8 cellular contexts compared by ENCODE assay signal in genomic region chr19:3125900-3126524, GRCh38. TPM values are rescaled to one million over a fixed set of nuclear protein-coding genes. Genes with fewer than 3 reads are reported as not detected.
A peak's percentile ranks its signal among the peaks of the same experiment; 100 is the strongest.
DNase-seq lines count a peak whose midpoint lies in the region; ATAC-seq and TF ChIP-seq lines count a peak whose summit lies in the region.

No MANE protein-coding gene starts in this region.

- TF ChIP-seq CTCF in AG04449 (IDR thresholded peaks at IDR 0.05; ENCODE audit: insufficient read depth, low read length, missing control alignments) (peak; percentile 62), heart right ventricle (IDR thresholded peaks at IDR 0.05) (peak; percentile 46 to 81 (median 74))

- CTCF ChIA-PET in AG04449 (lab: Yijun Ruan, JAX): interaction anchor here (1.0 to 9.6 kb wide), 13 partner anchors 9 to 175 kb away, joined by 3 to 282 read pairs (median 7); no protein-coding TSS in a partner anchor

- no peak for DNase-seq in AG04449 (ENCODE audit: low read depth, low spot score)
- peak; percentile 20 for DNase-seq in H4 (ENCODE audit: low spot score)
- peak; percentile 73 to 79 for DNase-seq in SHP77 (lab: John Stamatoyannopoulos, UW)
- DNase-seq in activated effector memory CD4-positive, alpha-beta T cell treated with anti-CD3 and anti-CD28 coated beads, Interleukin-2, amount 50 U/mL, for 16 hours: peak; percentile 91
- DNase-seq in heart right ventricle: peak; percentile 58 to 75
- DNase-seq in stimulated activated CD4-positive, alpha-beta T cell treated with anti-CD3 and anti-CD28 coated beads, Interleukin-12 subunit alpha, Interleukin-12 subunit beta, amount 100 ng/mL, for 4 hours: peak; percentile 80
- DNase-seq in NCI-H526 treated with DMSO at 0.1 percent for 48 hours (lab: John Stamatoyannopoulos, UW): no peak

- peaks cover 0 to 11% (median 0%) of the 10 kb centered on the region in 9 donors for H3K4me1 ChIP-seq in heart right ventricle

- H3K27ac ChIP-seq in heart right ventricle: no peak overlapping the region

- intact Hi-C loops in heart right ventricle (cut with DNase I): loop anchor here in 6 of 10 donors (2.0 to 10.0 kb wide), 3 partner anchors 36 to 51 kb away; no protein-coding TSS in a partner anchor

- no peak overlapping the region for H3K4me3 ChIP-seq in AG04449 (ENCODE audit: low read depth, low read length)
- no peak overlapping the region for H3K4me3 ChIP-seq in heart right ventricle

- H3K36me3 ChIP-seq in heart right ventricle: peaks cover 0 to 20% (median 6%) of the 10 kb centered on the region in 9 donors

- ATAC-seq in heart right ventricle (peak; percentile 17 to 76 (median 62)), HG03469 (IDR thresholded peaks at IDR 0.05; ENCODE audit: unreplicated experiment) (no peak)

- POLR2A ChIA-PET in AG04449 (lab: Yijun Ruan, JAX): no interaction called here

- 15 to 17% methylated on average over 14 of the region's 14 CpGs for WGBS in heart right ventricle, 2 donors

- H3K9me3 ChIP-seq in heart right ventricle: no peaks in the 10 kb centered on the region

- no peaks in the 10 kb centered on the region for H3K27me3 ChIP-seq in heart right ventricle

RNA-seq across cellular contexts. Expression of gene GNA15, which starts 9.8 kb away (rescaled TPM):
- total RNA-seq in H4 (2014; rRNA removed; shearing (Covaris generic)): not detected in 2 replicates
- 1 to 10 TPM in 5 of 10 donors, under 1 TPM in 5; 0.42 to 8.9 (median 0.99) TPM for total RNA-seq in heart right ventricle
- 1 to 10 TPM; 1.0 to 1.4 TPM for polyA plus RNA-seq in heart right ventricle

RNA-seq across cellular contexts. Expression of gene GNA11, which starts 31.9 kb away (rescaled TPM):
- 16.5 and 20.5 TPM in 2 replicates for total RNA-seq in H4 (2014; rRNA removed; shearing (Covaris generic))
- 10 to 100 TPM; 57.4 to 83.2 (median 68.8) TPM for total RNA-seq in heart right ventricle
- polyA plus RNA-seq in heart right ventricle: 10 to 100 TPM; 28.2 to 40.7 TPM

RNA-seq across cellular contexts. Expression of gene S1PR4, which starts 52.6 kb away (rescaled TPM):
- total RNA-seq in H4 (2014; rRNA removed; shearing (Covaris generic)): not detected in 2 replicates
- 1 to 10 TPM in 1 of 10 donors, under 1 TPM in 9; 0.24 to 3.3 (median 0.59) TPM for total RNA-seq in heart right ventricle
- polyA plus RNA-seq in heart right ventricle: 1 to 10 TPM; 1.5 to 1.9 TPM

RNA-seq across cellular contexts. Expression of gene NCLN, which starts 59.7 kb away (rescaled TPM):
- 33.7 and 35.0 TPM in 2 replicates for total RNA-seq in H4 (2014; rRNA removed; shearing (Covaris generic))
- total RNA-seq in heart right ventricle: 10 to 100 TPM; 17.1 to 36.3 (median 24.6) TPM
- 10 to 100 TPM; 31.4 to 43.6 TPM for polyA plus RNA-seq in heart right ventricle

Comparison
In these comparisons a context has a peak if more than half of its experiments do, and no peak if none do; other contexts are left out.
1. DNase-seq: peak in H4 (single experiment), SHP77 (2 of 2), activated effector memory CD4-positive, alpha-beta T cell treated with anti-CD3 and anti-CD28 coated beads, Interleukin-2, amount 50 U/mL, for 16 hours (single experiment), heart right ventricle (2 of 2) and stimulated activated CD4-positive, alpha-beta T cell treated with anti-CD3 and anti-CD28 coated beads, Interleukin-12 subunit alpha, Interleukin-12 subunit beta, amount 100 ng/mL, for 4 hours (single experiment); none in AG04449 (single experiment) and NCI-H526 treated with DMSO at 0.1 percent for 48 hours (single experiment).